ENCODE assay signal across 9 cellular contexts in genomic region chr1:33348676-33349080, GRCh38. TPM values are rescaled to one million over a fixed set of nuclear protein-coding genes. Genes with fewer than 3 reads are reported as not detected.
A peak's percentile ranks its signal among the peaks of the same experiment; 100 is the strongest.
DNase-seq lines count a peak whose midpoint lies in the region; TF ChIP-seq lines count a peak whose summit lies in the region.
"Had no signal": no experiment of that assay in that cellular context is flagged by ENCODE, and none has a peak within 500 bp of the region (broad histone marks: within the 10 kb centered on the region; RNA-seq: fewer than 3 reads in every experiment).

No MANE protein-coding gene starts in this region.

- peak overlapping the region; percentile 73 for H3K4me3 ChIP-seq in BE2C (ENCODE audit: low read depth, low read length)
- peak overlapping the region; percentile 66 for H3K4me3 ChIP-seq in LNCaP clone FGC (ENCODE audit: low read depth, low read length)
- peak overlapping the region; percentile 75 for H3K4me3 ChIP-seq in kidney epithelial cell (ENCODE audit: low read depth, low read length)

- no peaks in the 10 kb centered on the region for H3K9me3 ChIP-seq in BE2C

- H3K36me3 ChIP-seq in BE2C (no peaks in the 10 kb centered on the region), kidney epithelial cell (ENCODE audit: control insufficient read depth, insufficient read depth, low read length) (no peaks in the 10 kb centered on the region)

- TF ChIP-seq CTCF in BE2C (IDR thresholded peaks at IDR 0.05; ENCODE audit: low read depth, low read length) (no peak), LNCaP clone FGC (IDR thresholded peaks at IDR 0.05; ENCODE audit: control insufficient read depth, extremely low read depth, insufficient read depth) (no peak), kidney epithelial cell (IDR thresholded peaks at IDR 0.05; ENCODE audit: insufficient read depth, low read length, poor library complexity, severe bottlenecking) (no peak)

- H3K27me3 ChIP-seq in BE2C = no peaks in the 10 kb centered on the region
- no peaks in the 10 kb centered on the region for H3K27me3 ChIP-seq in kidney epithelial cell (ENCODE audit: control insufficient read depth, insufficient read depth, low read length)

- no peaks in the 10 kb centered on the region for H3K4me1 ChIP-seq in BE2C

- DNase-seq in BE2C (no peak), LNCaP clone FGC (ENCODE audit: low read depth) (no peak), amniotic epithelial cell (ENCODE audit: low read depth) (peak; percentile 32), kidney epithelial cell (ENCODE audit: low read depth) (no peak), GOT3 (lab: John Stamatoyannopoulos, UW) (no peak), amniotic stem cell (lab: John Stamatoyannopoulos, UW) (no peak), DMS114 treated with DMSO at 0.1 percent for 48 hours (lab: John Stamatoyannopoulos, UW; ENCODE audit: unreplicated experiment) (no peak)
- peak; percentile 34 for DNase-seq in stimulated activated CD4-positive, alpha-beta T cell treated with anti-CD3 and anti-CD28 coated beads, Interleukin-4, amount 100 ng/mL, for 1 hour

RNA-seq across cellular contexts. Expression of gene A3GALT2, which starts 27.8 kb away (rescaled TPM):
- polyA plus RNA-seq in BE2C (2012; ENCODE audit: insufficient read depth, insufficient read length, low read depth) = not detected
- total RNA-seq in kidney epithelial cell = not detected in 2 replicates
- total RNA-seq: pulmonary artery endothelial cell had no signal

Comparison
In these comparisons a context has a peak if more than half of its experiments do, and no peak if none do; other contexts are left out.
1. DNase-seq: peak in amniotic epithelial cell (single experiment) and stimulated activated CD4-positive, alpha-beta T cell treated with anti-CD3 and anti-CD28 coated beads, Interleukin-4, amount 100 ng/mL, for 1 hour (single experiment); none in BE2C (single experiment), LNCaP clone FGC (single experiment), kidney epithelial cell (single experiment), GOT3 (single experiment), amniotic stem cell (single experiment) and DMS114 treated with DMSO at 0.1 percent for 48 hours (single experiment).
2. Peak in every context shown above with its lines, with median percentiles within 50 percentile points of each other: H3K4me3 ChIP-seq.